4 cellular contexts compared by ENCODE assay signal in genomic region chr12:71405884-71406283, GRCh38.
TF ChIP-seq lines count a peak whose summit lies in the region.

No MANE protein-coding gene starts in this region.

TF ChIP-seq in HepG2, 621 proteins besides CTCF, POLR2A, EP300 and RAD21:
- TF ChIP-seq MAFF (IDR thresholded peaks at IDR 0.05; ENCODE audit: low read depth, low read length) (0 out of 2 replicates have a peak, but pooled peaks have one; percentile 42), MAFK (conservative IDR thresholded peaks at IDR 0.05 in 1 of 2, IDR thresholded peaks at IDR 0.05 in 1 of 2; ENCODE audit: low read length in 2 of 2) (peak; percentile 32 to 58; a peak in 3 of 4 replicates)
- TF ChIP-seq, protein P1, sequence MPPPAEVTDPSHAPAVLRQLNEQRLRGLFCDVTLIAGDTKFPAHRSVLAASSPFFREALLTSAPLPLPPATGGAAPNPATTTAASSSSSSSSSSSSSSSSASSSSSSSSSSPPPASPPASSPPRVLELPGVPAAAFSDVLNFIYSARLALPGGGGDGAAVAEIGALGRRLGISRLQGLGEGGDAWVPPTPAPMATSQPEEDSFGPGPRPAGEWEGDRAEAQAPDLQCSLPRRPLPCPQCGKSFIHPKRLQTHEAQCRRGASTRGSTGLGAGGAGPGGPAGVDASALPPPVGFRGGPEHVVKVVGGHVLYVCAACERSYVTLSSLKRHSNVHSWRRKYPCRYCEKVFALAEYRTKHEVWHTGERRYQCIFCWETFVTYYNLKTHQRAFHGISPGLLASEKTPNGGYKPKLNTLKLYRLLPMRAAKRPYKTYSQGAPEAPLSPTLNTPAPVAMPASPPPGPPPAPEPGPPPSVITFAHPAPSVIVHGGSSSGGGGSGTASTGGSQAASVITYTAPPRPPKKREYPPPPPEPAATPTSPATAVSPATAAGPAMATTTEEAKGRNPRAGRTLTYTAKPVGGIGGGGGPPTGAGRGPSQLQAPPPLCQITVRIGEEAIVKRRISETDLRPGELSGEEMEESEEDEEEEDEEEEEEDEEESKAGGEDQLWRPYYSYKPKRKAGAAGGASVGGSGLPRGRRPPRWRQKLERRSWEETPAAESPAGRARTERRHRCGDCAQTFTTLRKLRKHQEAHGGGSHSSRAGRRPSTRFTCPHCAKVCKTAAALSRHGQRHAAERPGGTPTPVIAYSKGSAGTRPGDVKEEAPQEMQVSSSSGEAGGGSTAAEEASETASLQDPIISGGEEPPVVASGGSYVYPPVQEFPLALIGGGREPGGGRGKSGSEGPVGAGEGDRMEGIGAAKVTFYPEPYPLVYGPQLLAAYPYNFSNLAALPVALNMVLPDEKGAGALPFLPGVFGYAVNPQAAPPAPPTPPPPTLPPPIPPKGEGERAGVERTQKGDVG (CRISPR knock-in tag; IDR thresholded peaks at IDR 0.05; ENCODE audit: borderline replicate concordance), result no peak

TF ChIP-seq in A549, 52 proteins besides CTCF, POLR2A, EP300 and RAD21:
- TF ChIP-seq MAFK (IDR thresholded peaks at IDR 0.05; ENCODE audit: partially characterized antibody), result peak; percentile 22
- TF ChIP-seq, protein P2, sequence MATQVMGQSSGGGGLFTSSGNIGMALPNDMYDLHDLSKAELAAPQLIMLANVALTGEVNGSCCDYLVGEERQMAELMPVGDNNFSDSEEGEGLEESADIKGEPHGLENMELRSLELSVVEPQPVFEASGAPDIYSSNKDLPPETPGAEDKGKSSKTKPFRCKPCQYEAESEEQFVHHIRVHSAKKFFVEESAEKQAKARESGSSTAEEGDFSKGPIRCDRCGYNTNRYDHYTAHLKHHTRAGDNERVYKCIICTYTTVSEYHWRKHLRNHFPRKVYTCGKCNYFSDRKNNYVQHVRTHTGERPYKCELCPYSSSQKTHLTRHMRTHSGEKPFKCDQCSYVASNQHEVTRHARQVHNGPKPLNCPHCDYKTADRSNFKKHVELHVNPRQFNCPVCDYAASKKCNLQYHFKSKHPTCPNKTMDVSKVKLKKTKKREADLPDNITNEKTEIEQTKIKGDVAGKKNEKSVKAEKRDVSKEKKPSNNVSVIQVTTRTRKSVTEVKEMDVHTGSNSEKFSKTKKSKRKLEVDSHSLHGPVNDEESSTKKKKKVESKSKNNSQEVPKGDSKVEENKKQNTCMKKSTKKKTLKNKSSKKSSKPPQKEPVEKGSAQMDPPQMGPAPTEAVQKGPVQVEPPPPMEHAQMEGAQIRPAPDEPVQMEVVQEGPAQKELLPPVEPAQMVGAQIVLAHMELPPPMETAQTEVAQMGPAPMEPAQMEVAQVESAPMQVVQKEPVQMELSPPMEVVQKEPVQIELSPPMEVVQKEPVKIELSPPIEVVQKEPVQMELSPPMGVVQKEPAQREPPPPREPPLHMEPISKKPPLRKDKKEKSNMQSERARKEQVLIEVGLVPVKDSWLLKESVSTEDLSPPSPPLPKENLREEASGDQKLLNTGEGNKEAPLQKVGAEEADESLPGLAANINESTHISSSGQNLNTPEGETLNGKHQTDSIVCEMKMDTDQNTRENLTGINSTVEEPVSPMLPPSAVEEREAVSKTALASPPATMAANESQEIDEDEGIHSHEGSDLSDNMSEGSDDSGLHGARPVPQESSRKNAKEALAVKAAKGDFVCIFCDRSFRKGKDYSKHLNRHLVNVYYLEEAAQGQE (IDR thresholded peaks at IDR 0.05), result no peak
- TF ChIP-seq E2F6 (IDR thresholded peaks at IDR 0.05; ENCODE audit: borderline replicate concordance, low read depth), result no peak
- no peak for TF ChIP-seq ZFP36 (IDR thresholded peaks at IDR 0.05; ENCODE audit: borderline replicate concordance, partially characterized antibody)
- TF ChIP-seq, protein P3, sequence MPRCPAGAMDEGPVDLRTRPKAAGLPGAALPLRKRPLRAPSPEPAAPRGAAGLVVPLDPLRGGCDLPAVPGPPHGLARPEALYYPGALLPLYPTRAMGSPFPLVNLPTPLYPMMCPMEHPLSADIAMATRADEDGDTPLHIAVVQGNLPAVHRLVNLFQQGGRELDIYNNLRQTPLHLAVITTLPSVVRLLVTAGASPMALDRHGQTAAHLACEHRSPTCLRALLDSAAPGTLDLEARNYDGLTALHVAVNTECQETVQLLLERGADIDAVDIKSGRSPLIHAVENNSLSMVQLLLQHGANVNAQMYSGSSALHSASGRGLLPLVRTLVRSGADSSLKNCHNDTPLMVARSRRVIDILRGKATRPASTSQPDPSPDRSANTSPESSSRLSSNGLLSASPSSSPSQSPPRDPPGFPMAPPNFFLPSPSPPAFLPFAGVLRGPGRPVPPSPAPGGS (IDR thresholded peaks at IDR 0.05), result no peak

TF ChIP-seq in IMR-90, 13 proteins besides CTCF, POLR2A, EP300 and RAD21:
- TF ChIP-seq MAZ (IDR thresholded peaks at IDR 0.05; ENCODE audit: borderline replicate concordance, low read depth, low read length) (no peak), MAFK (IDR thresholded peaks at IDR 0.05; ENCODE audit: low read depth, low read length) (peak; percentile 12; the same call in 1 of the 2 replicates), BHLHE40 (IDR thresholded peaks at IDR 0.05; ENCODE audit: low read depth, low read length) (no peak)
- TF ChIP-seq, protein P4, sequence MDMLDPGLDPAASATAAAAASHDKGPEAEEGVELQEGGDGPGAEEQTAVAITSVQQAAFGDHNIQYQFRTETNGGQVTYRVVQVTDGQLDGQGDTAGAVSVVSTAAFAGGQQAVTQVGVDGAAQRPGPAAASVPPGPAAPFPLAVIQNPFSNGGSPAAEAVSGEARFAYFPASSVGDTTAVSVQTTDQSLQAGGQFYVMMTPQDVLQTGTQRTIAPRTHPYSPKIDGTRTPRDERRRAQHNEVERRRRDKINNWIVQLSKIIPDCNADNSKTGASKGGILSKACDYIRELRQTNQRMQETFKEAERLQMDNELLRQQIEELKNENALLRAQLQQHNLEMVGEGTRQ (IDR thresholded peaks at IDR 0.05; ENCODE audit: low read depth, low read length), result no peak

TF ChIP-seq in K562, 482 proteins besides CTCF, POLR2A, EP300 and RAD21:
- TF ChIP-seq SMAD4 (CRISPR knock-in tag; conservative IDR thresholded peaks at IDR 0.05) (no peak), BCLAF1 (IDR thresholded peaks at IDR 0.05; ENCODE audit: borderline replicate concordance in 1 of 2, control insufficient read depth in 1 of 2, low read depth in 2 of 2, low read length in 1 of 2) (no peak), ZNF324 (CRISPR knock-in tag; IDR thresholded peaks at IDR 0.05) (peak; percentile 62), GATAD2A (IDR thresholded peaks at IDR 0.05) (no peak), ZNF316 (IDR thresholded peaks at IDR 0.05) (peak; percentile 60; the same call in 1 of the 2 replicates), E4F1 (CRISPR knock-in tag; IDR thresholded peaks at IDR 0.05; ENCODE audit: borderline replicate concordance) (no peak)
- TF ChIP-seq, protein P5, sequence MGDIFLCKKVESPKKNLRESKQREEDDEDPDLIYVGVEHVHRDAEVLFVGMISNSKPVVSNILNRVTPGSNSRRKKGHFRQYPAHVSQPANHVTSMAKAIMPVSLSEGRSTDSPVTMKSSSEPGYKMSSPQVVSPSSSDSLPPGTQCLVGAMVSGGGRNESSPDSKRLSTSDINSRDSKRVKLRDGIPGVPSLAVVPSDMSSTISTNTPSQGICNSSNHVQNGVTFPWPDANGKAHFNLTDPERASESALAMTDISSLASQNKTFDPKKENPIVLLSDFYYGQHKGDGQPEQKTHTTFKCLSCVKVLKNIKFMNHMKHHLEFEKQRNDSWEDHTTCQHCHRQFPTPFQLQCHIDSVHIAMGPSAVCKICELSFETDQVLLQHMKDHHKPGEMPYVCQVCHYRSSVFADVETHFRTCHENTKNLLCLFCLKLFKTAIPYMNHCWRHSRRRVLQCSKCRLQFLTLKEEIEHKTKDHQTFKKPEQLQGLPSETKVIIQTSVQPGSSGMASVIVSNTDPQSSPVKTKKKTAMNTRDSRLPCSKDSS (IDR thresholded peaks at IDR 0.05; ENCODE audit: low read depth, partially characterized antibody), result no peak
